In genomic region chr11:46520971-46521745, GRCh38 we compare ENCODE assay signal across 12 cellular contexts.
A peak's percentile ranks its signal among the peaks of the same experiment; 100 is the strongest.
DNase-seq lines count a peak whose midpoint lies in the region; ATAC-seq and TF ChIP-seq lines count a peak whose summit lies in the region.
"Had no signal": no experiment of that assay in that cellular context is flagged by ENCODE, and none has a peak within 500 bp of the region (broad histone marks: within the 10 kb centered on the region; RNA-seq: fewer than 3 reads in every experiment).

No MANE protein-coding gene starts in this region.

- H2BK120ac ChIP-seq in trophoblast cell (ENCODE audit: insufficient read depth, low read length, poor library complexity) = no peak overlapping the region

- no peak overlapping the region for H2AK5ac ChIP-seq in trophoblast cell (ENCODE audit: low read length)

- no peak overlapping the region for H3K4ac ChIP-seq in trophoblast cell (ENCODE audit: low read depth, low read length)

- no peak overlapping the region for H3K9ac ChIP-seq in endodermal cell (ENCODE audit: extremely low read depth, low read length, poor library complexity, severe bottlenecking)
- H3K9ac ChIP-seq in trophoblast cell (ENCODE audit: low read length) = no peak overlapping the region

- H2AFZ ChIP-seq in trophoblast cell (ENCODE audit: insufficient read depth, low read length, poor library complexity) = no peak overlapping the region

- CTCF ChIA-PET in Panc1 (lab: Charles Lee) = no interaction called here

- POLR2A ChIA-PET in Panc1 (lab: Charles Lee) = no interaction called here

- H4K91ac ChIP-seq in trophoblast cell (ENCODE audit: low read depth, low read length) = no peak overlapping the region

- H3K36me3 ChIP-seq in Panc1 (ENCODE audit: control insufficient read depth, insufficient read depth, low read length) = no peaks in the 10 kb centered on the region
- peaks cover 18% of the 10 kb centered on the region for H3K36me3 ChIP-seq in endodermal cell (ENCODE audit: control insufficient read depth, insufficient read depth, low read length)
- no peaks in the 10 kb centered on the region for H3K36me3 ChIP-seq in trophoblast cell (ENCODE audit: control insufficient read depth in 1 of 2, insufficient read depth in 2 of 2, low read length in 2 of 2)
- no peaks in the 10 kb centered on the region for H3K36me3 ChIP-seq in aorta (ENCODE audit: control insufficient read depth in 1 of 2, insufficient read depth in 2 of 2, low read length in 1 of 2)
- H3K36me3 ChIP-seq: ascending aorta had no signal

- H3K79me2 ChIP-seq in trophoblast cell (ENCODE audit: control insufficient read depth, insufficient read depth, low read length, poor library complexity) = no peaks in the 10 kb centered on the region

- in situ Hi-C loops in Panc1 (cut with HindIII; ENCODE audit: low pct_unique_long_range_greater_than_20kb, low sequenced_read_pairs) = no loop called here

- H3K4me3 Mint-ChIP-seq in endodermal cell = no peak overlapping the region
- H3K4me3 Mint-ChIP-seq: activated CD4-positive, alpha-beta memory T cell treated with anti-CD3 and anti-CD28 coated beads for 36 hours had no signal

- 0 out of 2 replicates have a peak, but pooled peaks cover under 1% of the 10 kb centered on the region for H3K9me3 ChIP-seq in Panc1 (ENCODE audit: control insufficient read depth, insufficient read depth, low read depth, low read length)
- no peaks in the 10 kb centered on the region for H3K9me3 ChIP-seq in endodermal cell (ENCODE audit: control insufficient read depth, low read length)
- H3K9me3 ChIP-seq in trophoblast cell (ENCODE audit: insufficient read depth, low read depth, low read length) = no peaks in the 10 kb centered on the region
- H3K9me3 ChIP-seq in aorta (ENCODE audit: control insufficient read depth, low read length) = no peaks in the 10 kb centered on the region
- H3K9me3 ChIP-seq: ascending aorta had no signal

- H3K27me3 ChIP-seq in Panc1 (ENCODE audit: control insufficient read depth, insufficient read depth, low read length) = no peaks in the 10 kb centered on the region
- H3K27me3 ChIP-seq in endodermal cell (ENCODE audit: control insufficient read depth, insufficient read depth, low read length, poor library complexity, severe bottlenecking) = no peaks in the 10 kb centered on the region
- no peaks in the 10 kb centered on the region for H3K27me3 ChIP-seq in trophoblast cell (ENCODE audit: insufficient read depth, low read length)
- H3K27me3 ChIP-seq in aorta (ENCODE audit: control insufficient read depth in 1 of 2, insufficient read depth in 2 of 2, low read length in 1 of 2) = no peaks in the 10 kb centered on the region
- H3K27me3 ChIP-seq: ascending aorta had no signal

- no peak overlapping the region for H4K8ac ChIP-seq in trophoblast cell (ENCODE audit: low read depth, low read length)

- H3K4me1 ChIP-seq in Panc1 (ENCODE audit: control insufficient read depth, insufficient read depth, low read length) = peaks cover 22% of the 10 kb centered on the region
- H3K4me1 ChIP-seq in endodermal cell (ENCODE audit: control insufficient read depth, insufficient read depth, low read length) = peaks cover 6% of the 10 kb centered on the region
- H3K4me1 ChIP-seq in trophoblast cell (ENCODE audit: control insufficient read depth in 1 of 2, insufficient read depth in 2 of 2, low read length in 2 of 2) = peaks cover 4 to 8% of the 10 kb centered on the region in 2 experiments
- no peaks in the 10 kb centered on the region for H3K4me1 ChIP-seq in aorta (ENCODE audit: control insufficient read depth in 1 of 2, insufficient read depth in 2 of 2, low read length in 2 of 2)
- H3K4me1 ChIP-seq: ascending aorta had no signal

- DNase-seq in H4 (ENCODE audit: low spot score) = peak; percentile 48
- DNase-seq in Panc1 (ENCODE audit: low read depth, low spot score) = no peak
- DNase-seq in endodermal cell = peak; percentile 52
- no peak for DNase-seq in trophoblast cell
- no peak for DNase-seq in superior temporal gyrus (ENCODE audit: extremely low spot score)
- no peak for DNase-seq in GOT3 (lab: John Stamatoyannopoulos, UW)
- no peak for DNase-seq in aorta
- DNase-seq: activated CD4-positive, alpha-beta memory T cell treated with anti-CD3 and anti-CD28 coated beads for 36 hours; naive B cell; NCI-H1694 treated with DMSO at 0.1 percent for 48 hours had no signal

- 0 out of 2 replicates have a peak overlapping the region, but pooled peaks have one; percentile 10 for H3K27ac ChIP-seq in Panc1 (ENCODE audit: low read length)
- H3K27ac ChIP-seq in endodermal cell (ENCODE audit: low read depth, low read length) = no peak overlapping the region
- no peak overlapping the region for H3K27ac ChIP-seq in trophoblast cell (ENCODE audit: low read depth, low read length)
- no peak overlapping the region for H3K27ac ChIP-seq in aorta (ENCODE audit: low read depth in 1 of 2, low read length in 2 of 2)
- H3K27ac ChIP-seq: ascending aorta had no signal

- H3K4me2 ChIP-seq in trophoblast cell (ENCODE audit: low read length) = peak overlapping the region; percentile 19

- H2BK12ac ChIP-seq in trophoblast cell (ENCODE audit: low read length) = no peak overlapping the region

- H3K4me3 ChIP-seq in Panc1 (ENCODE audit: low read depth in 2 of 2, low read length in 2 of 2) (no peak overlapping the region), endodermal cell (ENCODE audit: low read length) (no peak overlapping the region), trophoblast cell (ENCODE audit: low read depth, low read length) (no peak overlapping the region), aorta (ENCODE audit: low read length in 2 of 2) (no peak overlapping the region)
- H3K4me3 ChIP-seq: ascending aorta had no signal

- H3K27ac Mint-ChIP-seq in endodermal cell = peak overlapping the region; percentile 66
- H3K27ac Mint-ChIP-seq: activated CD4-positive, alpha-beta memory T cell treated with anti-CD3 and anti-CD28 coated beads for 36 hours; naive B cell had no signal

- H3K79me1 ChIP-seq in trophoblast cell (ENCODE audit: low read length) = no peaks in the 10 kb centered on the region

- no TSS peak for BruUV-seq in Panc1 (replicated peaks; lab: Mats Ljungman, UMichigan)

- peaks cover 5% of the 10 kb centered on the region for H3K36me3 Mint-ChIP-seq in endodermal cell (ENCODE audit: low read depth)
- H3K36me3 Mint-ChIP-seq: activated CD4-positive, alpha-beta memory T cell treated with anti-CD3 and anti-CD28 coated beads for 36 hours; naive B cell had no signal

- no peak overlapping the region for H2BK5ac ChIP-seq in trophoblast cell (ENCODE audit: low read depth, low read length, poor library complexity)

- WGBS in endodermal cell (ENCODE audit: insufficient coverage in 1 of 2, insufficient read length in 1 of 2), 2 experiments = 95 to 97% methylated on average over 3 to 8 of the region's 8 CpGs
- no CpG with 5 or more reads among the region's 8 CpGs for WGBS in trophoblast cell (ENCODE audit: extremely low coverage, insufficient coverage, insufficient read length)
- 82 to 86% methylated on average over 8 of the region's 8 CpGs for WGBS in aorta, 2 donors

- H3K4me1 Mint-ChIP-seq in endodermal cell = peaks cover 17% of the 10 kb centered on the region

- no peak overlapping the region for H3K18ac ChIP-seq in trophoblast cell (ENCODE audit: low read length)

- no peaks in the 10 kb centered on the region for H3K9me3 Mint-ChIP-seq in endodermal cell
- H3K9me3 Mint-ChIP-seq: activated CD4-positive, alpha-beta memory T cell treated with anti-CD3 and anti-CD28 coated beads for 36 hours; naive B cell had no signal

- no peak overlapping the region for H3K23ac ChIP-seq in trophoblast cell (ENCODE audit: low read length)

- no peak overlapping the region for H3K14ac ChIP-seq in trophoblast cell (ENCODE audit: low read length)

- H4K12ac ChIP-seq in trophoblast cell (ENCODE audit: low read depth, low read length) = no peak overlapping the region

- no peak for TF ChIP-seq CTCF in Panc1 (IDR thresholded peaks at IDR 0.05)
- no peak for TF ChIP-seq CTCF in endodermal cell (conservative IDR thresholded peaks at IDR 0.05)

- ATAC-seq in Panc1 (no peak; the same call in 1 of the 2 replicates), HG02884 (IDR thresholded peaks at IDR 0.05; ENCODE audit: unreplicated experiment) (no peak), aorta (ENCODE audit: low FRiP score) (no peak)

- intact Hi-C loops in Panc1 (cut with micrococcal nuclease; ENCODE audit: unreplicated experiment) (no loop called here), aorta (cut with DNase I) (no loop called here)

- H3K27me3 Mint-ChIP-seq in endodermal cell (ENCODE audit: insufficient read depth) = no peaks in the 10 kb centered on the region
- H3K27me3 Mint-ChIP-seq: activated CD4-positive, alpha-beta memory T cell treated with anti-CD3 and anti-CD28 coated beads for 36 hours; naive B cell had no signal

Comparison
In these comparisons a context has a peak if more than half of its experiments do, and no peak if none do; other contexts are left out.
1. DNase-seq: peak in H4 (single experiment) and endodermal cell (single experiment); none in Panc1 (single experiment), trophoblast cell (0 of 2), superior temporal gyrus (single experiment), GOT3 (single experiment) and aorta (0 of 2).